Comparison of ENCODE assay signal across 14 cellular contexts in the genomic region with DNA sequence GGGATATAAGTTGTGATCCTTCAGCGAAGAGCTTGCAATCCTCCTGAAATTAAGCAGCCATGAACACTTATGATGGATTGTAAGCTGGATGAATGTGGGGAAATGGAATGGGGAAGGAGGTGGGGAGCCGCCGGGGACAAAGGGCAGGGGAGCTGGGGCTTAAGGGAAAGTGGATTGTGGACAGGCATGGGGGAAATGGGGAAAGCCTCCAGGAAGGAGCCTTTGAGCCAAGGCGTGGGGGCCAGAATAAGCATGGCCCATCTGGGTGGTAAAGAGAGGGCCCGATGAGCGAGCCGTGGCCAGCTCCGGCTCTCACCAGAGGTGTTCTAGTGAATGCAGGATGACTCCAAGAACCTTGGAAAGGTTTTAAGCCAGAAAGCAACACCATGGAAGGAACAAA.
DNase-seq lines count a peak whose midpoint lies in the region; ATAC-seq and TF ChIP-seq lines count a peak whose summit lies in the region.
"Had no signal": no experiment of that assay in that cellular context is flagged by ENCODE, and none has a peak within 500 bp of the region (broad histone marks: within the 10 kb centered on the region; RNA-seq: fewer than 3 reads in every experiment).

No MANE protein-coding gene starts in this region.

- H3K27ac Mint-ChIP-seq in central memory CD8-positive, alpha-beta T cell (ENCODE audit: low read depth) = no peak overlapping the region

- H3K4me3 Mint-ChIP-seq in central memory CD8-positive, alpha-beta T cell = peak overlapping the region; percentile 57
- H3K4me3 Mint-ChIP-seq: CD8-positive, alpha-beta memory T cell had no signal

- H3K27ac ChIP-seq in HUES6 (ENCODE audit: low read depth, low read length) (no peak overlapping the region), mesenchymal stem cell (ENCODE audit: low read length, poor library complexity, severe bottlenecking) (peak overlapping the region; percentile 92), spleen (peak overlapping the region in 1 of 8 donors; percentile 29)
- H3K27ac ChIP-seq: psoas muscle had no signal

- peak overlapping the region; percentile 74 for H3K9ac ChIP-seq in HUES6 (ENCODE audit: low read length)
- H3K9ac ChIP-seq in mesenchymal stem cell (ENCODE audit: low read length) = peak overlapping the region; percentile 87

- H3K79me1 ChIP-seq in mesenchymal stem cell (replicated peaks; ENCODE audit: low read length, poor library complexity, severe bottlenecking) = peaks cover 31% of the 10 kb centered on the region

- peak overlapping the region; percentile 25 for H2AK5ac ChIP-seq in mesenchymal stem cell (ENCODE audit: low read length, severe bottlenecking)

- H3K4me1 Mint-ChIP-seq in central memory CD8-positive, alpha-beta T cell = peaks cover 68% of the 10 kb centered on the region

- no peak overlapping the region for H2BK5ac ChIP-seq in mesenchymal stem cell (ENCODE audit: low read depth, low read length, poor library complexity, severe bottlenecking)

- peak overlapping the region; percentile 50 for H4K8ac ChIP-seq in mesenchymal stem cell (ENCODE audit: low read length)

- H2BK120ac ChIP-seq in mesenchymal stem cell (ENCODE audit: low read depth, low read length) = peak overlapping the region; percentile 57

- no peak overlapping the region for H3K4me3 ChIP-seq in HUES6 (ENCODE audit: low read depth, low read length)
- no peak overlapping the region for H3K4me3 ChIP-seq in mesenchymal stem cell (ENCODE audit: insufficient read depth in 1 of 2, low read depth in 1 of 2, low read length in 2 of 2)
- no peak overlapping the region for H3K4me3 ChIP-seq in spleen
- H3K4me3 ChIP-seq in BE2C (ENCODE audit: low read depth, low read length) = no peak overlapping the region

- H2BK15ac ChIP-seq in mesenchymal stem cell (ENCODE audit: low read depth, poor library complexity, severe bottlenecking) = no peak overlapping the region

- 94% methylated on average over 8 of the region's 8 CpGs for WGBS in mesenchymal stem cell
- WGBS in spleen, 5 donors = 93 to 99% (median 95%) methylated on average over 8 of the region's 8 CpGs

- peaks cover 13% of the 10 kb centered on the region for H3K36me3 Mint-ChIP-seq in central memory CD8-positive, alpha-beta T cell (ENCODE audit: insufficient read depth)

- intact Hi-C loops in spleen (cut with DNase I; ENCODE audit: low total_unique reads) = no loop called here

- ATAC-seq in central memory CD8-positive, alpha-beta T cell (replicated peaks; ENCODE audit: extremely low read depth, poor library complexity, severe bottlenecking) = no peak
- ATAC-seq in GM18868 (IDR thresholded peaks at IDR 0.05; ENCODE audit: unreplicated experiment) = no peak

- no peak overlapping the region for H3K23ac ChIP-seq in mesenchymal stem cell (ENCODE audit: low read length in 2 of 2)

- peak overlapping the region in 1 of 2 experiments; percentile 73 for H3K4ac ChIP-seq in mesenchymal stem cell (ENCODE audit: low read depth in 1 of 2, low read length in 2 of 2)

- H2AFZ ChIP-seq in mesenchymal stem cell (ENCODE audit: low read depth, low read length) = no peak overlapping the region

- DNase-seq in central memory CD8-positive, alpha-beta T cell (ENCODE audit: low spot score in 2 of 2) = no peak
- no peak for DNase-seq in mesenchymal stem cell
- DNase-seq in spleen = peak; percentile 58
- DNase-seq in BE2C = no peak
- DNase-seq in NCI-H82 (lab: John Stamatoyannopoulos, UW) = no peak
- DNase-seq in T-helper 2 cell = no peak
- DNase-seq: effector CD4-positive, alpha-beta T cell; NCI-H345; stimulated activated CD4-positive, alpha-beta T cell treated with anti-CD3 and anti-CD28 coated beads, Interleukin-4, amount 100 ng/mL, for 4 hours; T-helper 9 cell had no signal

- peaks cover 39% of the 10 kb centered on the region for H3K4me1 ChIP-seq in HUES6 (ENCODE audit: control insufficient read depth, insufficient read depth, low read length)
- peaks cover 37% of the 10 kb centered on the region for H3K4me1 ChIP-seq in mesenchymal stem cell (ENCODE audit: control insufficient read depth, insufficient read depth, low read depth, low read length)
- H3K4me1 ChIP-seq in spleen = peaks cover 0 to 59% (median 7%) of the 10 kb centered on the region in 6 donors
- H3K4me1 ChIP-seq in BE2C = peaks cover 15% of the 10 kb centered on the region

- H3K4me2 ChIP-seq in mesenchymal stem cell (ENCODE audit: low read length, poor library complexity, severe bottlenecking) = no peak overlapping the region

- no peak for TF ChIP-seq POLR2A in spleen (IDR thresholded peaks at IDR 0.05)

- peak overlapping the region; percentile 7 to 9 for H3K18ac ChIP-seq in mesenchymal stem cell (ENCODE audit: low read depth in 1 of 2, low read length in 2 of 2)

- H3K36me3 ChIP-seq in HUES6 (ENCODE audit: control insufficient read depth, insufficient read depth, low read length) (no peaks in the 10 kb centered on the region), mesenchymal stem cell (ENCODE audit: control insufficient read depth in 1 of 2, insufficient read depth in 2 of 2, low read depth in 1 of 2, low read length in 2 of 2) (peaks cover 20 to 22% of the 10 kb centered on the region in 2 experiments), spleen (no peaks in the 10 kb centered on the region), BE2C (no peaks in the 10 kb centered on the region)

- no peaks in the 10 kb centered on the region for H3K27me3 Mint-ChIP-seq in central memory CD8-positive, alpha-beta T cell
- H3K27me3 Mint-ChIP-seq: CD8-positive, alpha-beta memory T cell had no signal

- peak overlapping the region in 1 of 2 experiments; percentile 72 for H2BK12ac ChIP-seq in mesenchymal stem cell (ENCODE audit: low read length in 2 of 2)

- H3K9me3 ChIP-seq in HUES6 (ENCODE audit: control insufficient read depth, insufficient read depth, low read depth, low read length) (no peaks in the 10 kb centered on the region), mesenchymal stem cell (ENCODE audit: control insufficient read depth, low read length) (peaks cover 7% of the 10 kb centered on the region), spleen (no peaks in the 10 kb centered on the region), BE2C (no peaks in the 10 kb centered on the region)

- peak overlapping the region; percentile 34 for H4K91ac ChIP-seq in mesenchymal stem cell (ENCODE audit: low read length)

- H3K27me3 ChIP-seq in HUES6 (ENCODE audit: control insufficient read depth, insufficient read depth, low read length) (no peaks in the 10 kb centered on the region), mesenchymal stem cell (ENCODE audit: control insufficient read depth in 1 of 2, insufficient read depth in 1 of 2, low read length in 2 of 2) (no peaks in the 10 kb centered on the region), spleen (replicated peaks in 1 of 7) (no peaks in the 10 kb centered on the region), BE2C (no peaks in the 10 kb centered on the region)

- no peaks in the 10 kb centered on the region for H3K9me3 Mint-ChIP-seq in central memory CD8-positive, alpha-beta T cell
- H3K9me3 Mint-ChIP-seq: CD8-positive, alpha-beta memory T cell had no signal

- H3K14ac ChIP-seq in mesenchymal stem cell (ENCODE audit: low read length in 2 of 2) = no peak overlapping the region

- TF ChIP-seq CTCF in spleen (IDR thresholded peaks at IDR 0.05 in 8 of 11, conservative IDR thresholded peaks at IDR 0.05 in 3 of 11) (no peak), BE2C (IDR thresholded peaks at IDR 0.05; ENCODE audit: low read depth, low read length) (no peak)
